16 cellular contexts compared by ENCODE assay signal in the genomic region with DNA sequence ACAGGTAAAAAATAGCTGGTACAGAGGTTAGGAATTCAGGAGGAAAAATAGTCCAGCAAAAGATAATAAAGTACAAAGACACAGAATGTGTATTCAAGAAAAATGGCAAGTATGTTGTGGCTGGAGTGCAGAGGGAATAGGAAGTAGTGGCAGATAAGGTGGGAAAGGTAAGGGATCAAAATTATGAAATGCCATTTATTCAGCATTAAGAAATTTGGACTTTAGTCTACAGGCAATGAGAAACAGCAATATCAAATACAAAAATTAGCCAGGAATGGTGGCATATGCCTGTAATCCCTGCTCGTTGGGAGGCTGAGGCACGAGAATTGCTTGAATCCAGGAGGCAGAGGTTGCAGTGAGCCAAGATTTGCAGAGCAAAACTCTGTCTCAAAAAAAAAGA. TPM values are rescaled to one million over a fixed set of nuclear protein-coding genes. Genes with fewer than 3 reads are reported as not detected.
DNase-seq lines count a peak whose midpoint lies in the region; ATAC-seq, FAIRE-seq and TF ChIP-seq lines count a peak whose summit lies in the region.
"Had no signal": no experiment of that assay in that cellular context is flagged by ENCODE, and none has a peak within 500 bp of the region (broad histone marks: within the 10 kb centered on the region; RNA-seq: fewer than 3 reads in every experiment).

No MANE protein-coding gene starts in this region.

- no peak overlapping the region for H3K4me2 ChIP-seq in keratinocyte (ENCODE audit: control insufficient read depth, extremely low read depth, insufficient read depth, low read depth, low read length)

- H3K4me1 ChIP-seq in breast epithelium = no peaks in the 10 kb centered on the region
- no peaks in the 10 kb centered on the region for H3K4me1 ChIP-seq in keratinocyte (ENCODE audit: control insufficient read depth, extremely low read depth, insufficient read depth, low read length)

- no peaks in the 10 kb centered on the region for H3K9me3 ChIP-seq in breast epithelium
- no peaks in the 10 kb centered on the region for H3K9me3 ChIP-seq in keratinocyte (ENCODE audit: control insufficient read depth, low read depth, low read length)

- H3K27me3 Mint-ChIP-seq in MCF 10A (ENCODE audit: insufficient read depth, unreplicated experiment) (no peaks in the 10 kb centered on the region), type B pancreatic cell (no peaks in the 10 kb centered on the region)
- H3K27me3 Mint-ChIP-seq in activated CD8-positive, alpha-beta T cell treated with anti-CD3 and anti-CD28 coated beads, Interleukin-2, amount 10 ng/mL, durations not matched to agents 7 days and 5 days (ENCODE audit: low read depth) = no peaks in the 10 kb centered on the region

- no peak overlapping the region for H3K9ac ChIP-seq in keratinocyte (ENCODE audit: control insufficient read depth, extremely low read depth, insufficient read depth, low read length)
- H3K9ac ChIP-seq: GM23248 had no signal

- no peak for ATAC-seq in activated CD8-positive, alpha-beta T cell treated with anti-CD3 and anti-CD28 coated beads, Interleukin-2, amount 10 ng/mL, durations not matched to agents 7 days and 5 days
- ATAC-seq: PC-3 had no signal

- dilution Hi-C loops in keratinocyte (cut with MboI; ENCODE audit: extremely low pct_ligation_motif_present, low sequenced_read_pairs) = no loop called here

- intact Hi-C loops in MCF 10A (cut with micrococcal nuclease) = no loop called here
- intact Hi-C loops in breast epithelium (cut with DNase I; ENCODE audit: low total_unique reads) = no loop called here

- POLR2A ChIA-PET in MCF 10A (lab: Yijun Ruan, JAX) = interaction anchor here (2.0 kb wide), 1 partner anchor 9 kb away, joined by 6 read pairs; no protein-coding TSS in a partner anchor
- POLR2A ChIA-PET in activated CD8-positive, alpha-beta T cell treated with anti-CD3 and anti-CD28 coated beads, Interleukin-2, amount 10 ng/mL, durations not matched to agents 7 days and 5 days (lab: Charles Lee) = interaction anchor here (0.8 kb wide), 1 partner anchor 10 kb away, joined by 5 read pairs; no protein-coding TSS in a partner anchor

- no peaks in the 10 kb centered on the region for H4K20me1 ChIP-seq in keratinocyte (ENCODE audit: control insufficient read depth, extremely low read depth, insufficient read depth, low read length)

- BruUV-seq in MCF 10A (replicated peaks; lab: Mats Ljungman, UMichigan) = no TSS peak

- H3K79me2 ChIP-seq in keratinocyte (ENCODE audit: control insufficient read depth, insufficient read depth, low read length) = peaks cover 17% of the 10 kb centered on the region

- H3K4me3 Mint-ChIP-seq in MCF 10A (ENCODE audit: unreplicated experiment) = no peak overlapping the region
- H3K4me3 Mint-ChIP-seq in activated CD8-positive, alpha-beta T cell treated with anti-CD3 and anti-CD28 coated beads, Interleukin-2, amount 10 ng/mL, durations not matched to agents 7 days and 5 days = no peak overlapping the region
- no peak overlapping the region for H3K4me3 Mint-ChIP-seq in type B pancreatic cell

- CTCF ChIA-PET in MCF 10A (lab: Yijun Ruan, JAX) = interaction anchor here (0.7 kb wide), 1 partner anchor 11 kb away, joined by 3 read pairs; no protein-coding TSS in a partner anchor
- CTCF ChIA-PET in activated CD8-positive, alpha-beta T cell treated with anti-CD3 and anti-CD28 coated beads, Interleukin-2, amount 10 ng/mL, durations not matched to agents 7 days and 5 days (lab: Charles Lee) = interaction anchor here (1.7 kb wide), 1 partner anchor 21 kb away, joined by 4 read pairs; no protein-coding TSS in a partner anchor

- H3K27ac ChIP-seq in breast epithelium (no peak overlapping the region), keratinocyte (ENCODE audit: control insufficient read depth, insufficient read depth, low read length) (no peak overlapping the region)
- H3K27ac ChIP-seq: GM23248 had no signal

- H3K4me1 Mint-ChIP-seq in MCF 10A (ENCODE audit: insufficient read depth, unreplicated experiment) (peaks cover 12% of the 10 kb centered on the region), type B pancreatic cell (ENCODE audit: unreplicated experiment) (peaks cover 16% of the 10 kb centered on the region)
- H3K4me1 Mint-ChIP-seq in activated CD8-positive, alpha-beta T cell treated with anti-CD3 and anti-CD28 coated beads, Interleukin-2, amount 10 ng/mL, durations not matched to agents 7 days and 5 days (ENCODE audit: low read depth) = peaks cover 10% of the 10 kb centered on the region

- no peak for DNase-seq in MCF 10A (ENCODE audit: unreplicated experiment)
- no peak for DNase-seq in breast epithelium (ENCODE audit: low spot score in 2 of 2)
- no peak for DNase-seq in activated CD8-positive, alpha-beta T cell treated with anti-CD3 and anti-CD28 coated beads, Interleukin-2, amount 10 ng/mL, durations not matched to agents 7 days and 5 days
- no peak for DNase-seq in keratinocyte (ENCODE audit: low read depth, low spot score)
- DNase-seq in type B pancreatic cell (ENCODE audit: extremely low spot score, unreplicated experiment) = no peak
- no peak for DNase-seq in erythroblast (lab: John Stamatoyannopoulos, UW)
- DNase-seq in NCI-H1092 treated with DMSO at 0.1 percent for 48 hours (lab: John Stamatoyannopoulos, UW) = no peak
- DNase-seq: AML-193, DND-41, GDM1, GM23248, NCI-H1048, NCI-H2227 treated with DMSO at 0.1 percent for 48 hours, NCI-H69, PC-3 had no signal

- H3K9me1 ChIP-seq in keratinocyte (ENCODE audit: control insufficient read depth, extremely low read depth, insufficient read depth, low read length) = no peaks in the 10 kb centered on the region

- H3K27me3 ChIP-seq in breast epithelium = no peaks in the 10 kb centered on the region
- no peaks in the 10 kb centered on the region for H3K27me3 ChIP-seq in keratinocyte (ENCODE audit: control insufficient read depth, extremely low read depth, insufficient read depth, low read length)

- H3K36me3 ChIP-seq in breast epithelium (no peaks in the 10 kb centered on the region), keratinocyte (ENCODE audit: control insufficient read depth in 2 of 2, extremely low read depth in 1 of 2, insufficient read depth in 2 of 2, low read length in 2 of 2) (peaks cover 21 to 24% of the 10 kb centered on the region in 2 experiments)

- no peak for TF ChIP-seq CTCF in MCF 10A (IDR thresholded peaks at IDR 0.05; ENCODE audit: unreplicated experiment)
- TF ChIP-seq CTCF in breast epithelium (IDR thresholded peaks at IDR 0.05) = no peak
- TF ChIP-seq CTCF in keratinocyte (optimal IDR thresholded peaks at IDR 0.05 in 1 of 3, IDR thresholded peaks at IDR 0.05 in 1 of 3, conservative IDR thresholded peaks at IDR 0.05 in 1 of 3; ENCODE audit: extremely low read depth in 1 of 3, insufficient read depth in 2 of 3, low read length in 3 of 3) = no peak
- no peak for TF ChIP-seq CTCF in type B pancreatic cell (conservative IDR thresholded peaks at IDR 0.05)

- no peaks in the 10 kb centered on the region for H3K9me3 Mint-ChIP-seq in MCF 10A (ENCODE audit: unreplicated experiment)
- no peaks in the 10 kb centered on the region for H3K9me3 Mint-ChIP-seq in activated CD8-positive, alpha-beta T cell treated with anti-CD3 and anti-CD28 coated beads, Interleukin-2, amount 10 ng/mL, durations not matched to agents 7 days and 5 days (ENCODE audit: insufficient read depth)
- H3K9me3 Mint-ChIP-seq in type B pancreatic cell = no peaks in the 10 kb centered on the region

- TF ChIP-seq POLR2A in breast epithelium (IDR thresholded peaks at IDR 0.05) (no peak), erythroblast (IDR thresholded peaks at IDR 0.05; ENCODE audit: low read length) (no peak)

- H2AFZ ChIP-seq in keratinocyte (ENCODE audit: control insufficient read depth, low read length) = no peak overlapping the region
- H2AFZ ChIP-seq: GM23248 had no signal

- H3K4me3 ChIP-seq in breast epithelium (no peak overlapping the region), keratinocyte (ENCODE audit: control insufficient read depth in 2 of 3, extremely low read depth in 1 of 3, insufficient read depth in 2 of 3, low read depth in 1 of 3, low read length in 3 of 3) (no peak overlapping the region)
- H3K4me3 ChIP-seq: GM23248 had no signal

- peaks cover 80% of the 10 kb centered on the region for H3K36me3 Mint-ChIP-seq in MCF 10A (ENCODE audit: insufficient read depth, unreplicated experiment)
- H3K36me3 Mint-ChIP-seq in activated CD8-positive, alpha-beta T cell treated with anti-CD3 and anti-CD28 coated beads, Interleukin-2, amount 10 ng/mL, durations not matched to agents 7 days and 5 days (ENCODE audit: low read depth) = peaks cover 56% of the 10 kb centered on the region
- H3K36me3 Mint-ChIP-seq in type B pancreatic cell = peaks cover 40% of the 10 kb centered on the region

- H3K27ac Mint-ChIP-seq in MCF 10A (ENCODE audit: low read depth, unreplicated experiment) = peak overlapping the region; percentile 4
- peak overlapping the region; percentile 1 for H3K27ac Mint-ChIP-seq in activated CD8-positive, alpha-beta T cell treated with anti-CD3 and anti-CD28 coated beads, Interleukin-2, amount 10 ng/mL, durations not matched to agents 7 days and 5 days
- peak overlapping the region; percentile 8 for H3K27ac Mint-ChIP-seq in type B pancreatic cell

- FAIRE-seq in keratinocyte (lab: Jason Lieb, UNC) = peak; percentile 20
- FAIRE-seq: HTR-8/SVneo had no signal

RNA-seq across cellular contexts. Expression of gene MMADHC, which starts 10.3 kb away (rescaled TPM):
- 151 and 156 TPM in 2 replicates for total RNA-seq in MCF 10A (2022)
- 100 to 1,000 TPM in 2 of 3 donors, 10 to 100 TPM in 1; 84.2 to 111 (median 109) TPM for total RNA-seq in breast epithelium
- total RNA-seq in activated CD8-positive, alpha-beta T cell treated with anti-CD3 and anti-CD28 coated beads, Interleukin-2, amount 10 ng/mL, durations not matched to agents 7 days and 5 days = 10 to 100 TPM; 91.1 to 93.6 TPM
- polyA plus RNA-seq in keratinocyte = 93.8 to 140 TPM (median 99.7 TPM) in 3 replicates
- 68.1 TPM for polyA plus RNA-seq in keratinocyte (2011; ENCODE audit: low read depth)
- polyA plus RNA-seq in keratinocyte (2011; cell fraction: cytosol; rRNA removed) = 83.2 and 134 TPM in 2 replicates
- polyA plus RNA-seq in keratinocyte (2011; cell fraction: nucleus; rRNA removed) = 42.3 and 66.3 TPM in 2 replicates
- 100 and 156 TPM in 2 replicates for polyA plus RNA-seq in keratinocyte (2012; ENCODE audit: low replicate concordance)
- polyA minus RNA-seq in keratinocyte = 21.5 to 118 TPM (median 82.3 TPM) in 3 replicates
- 80.8 TPM for polyA minus RNA-seq in keratinocyte (2011; cell fraction: cytosol; rRNA and poly(A)+ RNA removed)
- 20.9 and 34.6 TPM in 2 replicates for polyA minus RNA-seq in keratinocyte (2011; cell fraction: nucleus; rRNA and poly(A)+ RNA removed)
- 87.3 and 98.0 TPM in 2 replicates for total RNA-seq in type B pancreatic cell (ENCODE audit: low replicate concordance)
